ENCODE assay signal across 1 cellular context in genomic region chr3:172073262-172073915, GRCh38.
TF ChIP-seq lines count a peak whose summit lies in the region.

No MANE protein-coding gene starts in this region.

TF ChIP-seq in liver, 16 proteins besides CTCF, POLR2A, EP300 and RAD21 (continued from another document):
- no peak for TF ChIP-seq ZBTB33 (IDR thresholded peaks at IDR 0.05)
- no peak for TF ChIP-seq NR2F2 (IDR thresholded peaks at IDR 0.05)
- peak; percentile 81 to 84 for TF ChIP-seq HNF4A (conservative IDR thresholded peaks at IDR 0.05)
- no peak for TF ChIP-seq GABPA (IDR thresholded peaks at IDR 0.05 in 1 of 2, conservative IDR thresholded peaks at IDR 0.05 in 1 of 2)
- TF ChIP-seq, protein P1, sequence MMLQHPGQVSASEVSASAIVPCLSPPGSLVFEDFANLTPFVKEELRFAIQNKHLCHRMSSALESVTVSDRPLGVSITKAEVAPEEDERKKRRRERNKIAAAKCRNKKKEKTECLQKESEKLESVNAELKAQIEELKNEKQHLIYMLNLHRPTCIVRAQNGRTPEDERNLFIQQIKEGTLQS (IDR thresholded peaks at IDR 0.05): no peak
- TF ChIP-seq, protein P2, sequence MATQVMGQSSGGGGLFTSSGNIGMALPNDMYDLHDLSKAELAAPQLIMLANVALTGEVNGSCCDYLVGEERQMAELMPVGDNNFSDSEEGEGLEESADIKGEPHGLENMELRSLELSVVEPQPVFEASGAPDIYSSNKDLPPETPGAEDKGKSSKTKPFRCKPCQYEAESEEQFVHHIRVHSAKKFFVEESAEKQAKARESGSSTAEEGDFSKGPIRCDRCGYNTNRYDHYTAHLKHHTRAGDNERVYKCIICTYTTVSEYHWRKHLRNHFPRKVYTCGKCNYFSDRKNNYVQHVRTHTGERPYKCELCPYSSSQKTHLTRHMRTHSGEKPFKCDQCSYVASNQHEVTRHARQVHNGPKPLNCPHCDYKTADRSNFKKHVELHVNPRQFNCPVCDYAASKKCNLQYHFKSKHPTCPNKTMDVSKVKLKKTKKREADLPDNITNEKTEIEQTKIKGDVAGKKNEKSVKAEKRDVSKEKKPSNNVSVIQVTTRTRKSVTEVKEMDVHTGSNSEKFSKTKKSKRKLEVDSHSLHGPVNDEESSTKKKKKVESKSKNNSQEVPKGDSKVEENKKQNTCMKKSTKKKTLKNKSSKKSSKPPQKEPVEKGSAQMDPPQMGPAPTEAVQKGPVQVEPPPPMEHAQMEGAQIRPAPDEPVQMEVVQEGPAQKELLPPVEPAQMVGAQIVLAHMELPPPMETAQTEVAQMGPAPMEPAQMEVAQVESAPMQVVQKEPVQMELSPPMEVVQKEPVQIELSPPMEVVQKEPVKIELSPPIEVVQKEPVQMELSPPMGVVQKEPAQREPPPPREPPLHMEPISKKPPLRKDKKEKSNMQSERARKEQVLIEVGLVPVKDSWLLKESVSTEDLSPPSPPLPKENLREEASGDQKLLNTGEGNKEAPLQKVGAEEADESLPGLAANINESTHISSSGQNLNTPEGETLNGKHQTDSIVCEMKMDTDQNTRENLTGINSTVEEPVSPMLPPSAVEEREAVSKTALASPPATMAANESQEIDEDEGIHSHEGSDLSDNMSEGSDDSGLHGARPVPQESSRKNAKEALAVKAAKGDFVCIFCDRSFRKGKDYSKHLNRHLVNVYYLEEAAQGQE (IDR thresholded peaks at IDR 0.05): peak; percentile 69
TF ChIP-seq in liver: peak in this region for 7.
